10 cellular contexts compared by ENCODE assay signal in genomic region chr20:17964632-17965031, GRCh38. TPM values are rescaled to one million over a fixed set of nuclear protein-coding genes. Genes with fewer than 3 reads are reported as not detected.
A peak's percentile ranks its signal among the peaks of the same experiment; 100 is the strongest.
DNase-seq lines count a peak whose midpoint lies in the region; ATAC-seq, FAIRE-seq and TF ChIP-seq lines count a peak whose summit lies in the region.
"Had no signal": no experiment of that assay in that cellular context is flagged by ENCODE, and none has a peak within 500 bp of the region (broad histone marks: within the 10 kb centered on the region; RNA-seq: fewer than 3 reads in every experiment).

No MANE protein-coding gene starts in this region.

- H3K4me1 Mint-ChIP-seq in Caco-2 (ENCODE audit: low read depth, unreplicated experiment): peaks cover 44% of the 10 kb centered on the region

- FAIRE-seq in HTR-8/SVneo (lab: Jason Lieb, UNC): no peak

- TF ChIP-seq CTCF in Caco-2 (IDR thresholded peaks at IDR 0.05; ENCODE audit: insufficient read depth in 1 of 2, low read depth in 1 of 2, low read length in 1 of 2, severe bottlenecking in 1 of 2, unreplicated experiment in 1 of 2): no peak
- no peak for TF ChIP-seq CTCF in NB4 (IDR thresholded peaks at IDR 0.05; ENCODE audit: low read depth, low read length)
- no peak for TF ChIP-seq CTCF in neutrophil (IDR thresholded peaks at IDR 0.05)

- no TSS peak for BruUV-seq in Caco-2 (replicated peaks; lab: Mats Ljungman, UMichigan)

- no peak for TF ChIP-seq POLR2A in NB4 (IDR thresholded peaks at IDR 0.05; ENCODE audit: extremely low read depth, insufficient read length)

- H3K36me3 ChIP-seq in Caco-2 (ENCODE audit: control insufficient read depth, insufficient read depth, low read length): 0 out of 2 replicates have a peak, but pooled peaks cover 2% of the 10 kb centered on the region
- H3K36me3 ChIP-seq in effector memory CD4-positive, alpha-beta T cell (ENCODE audit: control insufficient read depth, insufficient read depth, low read length): no peaks in the 10 kb centered on the region
- H3K36me3 ChIP-seq in neutrophil: no peaks in the 10 kb centered on the region
- H3K36me3 ChIP-seq: sigmoid colon had no signal

- no peaks in the 10 kb centered on the region for H3K27me3 Mint-ChIP-seq in Caco-2 (ENCODE audit: insufficient read depth, unreplicated experiment)

- peak overlapping the region; percentile 93 for H3K4me3 Mint-ChIP-seq in Caco-2 (ENCODE audit: unreplicated experiment)

- H3K9me3 Mint-ChIP-seq in Caco-2 (ENCODE audit: unreplicated experiment): no peaks in the 10 kb centered on the region

- DNase-seq in Caco-2 (no peak), NB4 (ENCODE audit: low read depth) (no peak), DMS53 (lab: John Stamatoyannopoulos, UW) (no peak), HTR-8/SVneo (ENCODE audit: insufficient read length, low spot score) (no peak), Right ventricle myocardium superior (no peak)
- DNase-seq in effector memory CD4-positive, alpha-beta T cell: no peak
- DNase-seq in stimulated activated naive CD4-positive, alpha-beta T cell treated with Interleukin-2 at 50 U/mL for 16 hours (lab: John Stamatoyannopoulos, UW): no peak
- DNase-seq: amniotic stem cell, sigmoid colon had no signal

- H3K9me3 ChIP-seq in Caco-2: no peaks in the 10 kb centered on the region
- no peaks in the 10 kb centered on the region for H3K9me3 ChIP-seq in effector memory CD4-positive, alpha-beta T cell (ENCODE audit: control insufficient read depth, low read length)
- no peaks in the 10 kb centered on the region for H3K9me3 ChIP-seq in neutrophil
- H3K9me3 ChIP-seq: sigmoid colon had no signal

- intact Hi-C loops in Caco-2 (cut with micrococcal nuclease; ENCODE audit: unreplicated experiment) (loop anchor here (5.0 kb wide), 3 partner anchors 68 to 397 kb away; partner anchors contain the start of genes KAT14 and PET117), Right ventricle myocardium superior (cut with DNase I) (no loop called here)

- H3K4me3 ChIP-seq in Caco-2 (ENCODE audit: low read depth, low read length) (no peak overlapping the region), NB4 (ENCODE audit: low read depth, low read length) (peak overlapping the region; percentile 97), neutrophil (ENCODE audit: low read depth in 1 of 2, low read length in 1 of 2) (peak overlapping the region in 1 of 2 experiments; percentile 97)
- peak overlapping the region; percentile 19 for H3K4me3 ChIP-seq in effector memory CD4-positive, alpha-beta T cell (ENCODE audit: insufficient read depth, low read depth, low read length, poor library complexity, severe bottlenecking)

- H3K36me3 Mint-ChIP-seq in Caco-2 (ENCODE audit: insufficient read depth, unreplicated experiment): peaks cover 99% of the 10 kb centered on the region

- POLR2A ChIA-PET in Caco-2 (lab: Charles Lee): interaction anchor here (0.7 kb wide), 1 partner anchor 35 kb away, joined by 3 read pairs; no protein-coding TSS in a partner anchor

- H3K4me1 ChIP-seq in Caco-2 (peaks cover 66% of the 10 kb centered on the region), neutrophil (ENCODE audit: control insufficient read depth in 1 of 2, insufficient read depth in 1 of 2, low read depth in 1 of 2, low read length in 1 of 2) (peaks cover 56 to 62% of the 10 kb centered on the region in 2 experiments)
- peaks cover 36% of the 10 kb centered on the region for H3K4me1 ChIP-seq in effector memory CD4-positive, alpha-beta T cell (ENCODE audit: control insufficient read depth, insufficient read depth, low read length, poor library complexity, severe bottlenecking)

- no peak for ATAC-seq in Right ventricle myocardium superior (ENCODE audit: poor library complexity)

- peak overlapping the region; percentile 95 for H3K27ac ChIP-seq in effector memory CD4-positive, alpha-beta T cell (ENCODE audit: insufficient read depth, low read length, poor library complexity, severe bottlenecking)
- peak overlapping the region; percentile 96 for H3K27ac ChIP-seq in neutrophil

- CTCF ChIA-PET in Caco-2 (lab: Charles Lee): no interaction called here

- peak overlapping the region; percentile 99 for H3K27ac Mint-ChIP-seq in Caco-2 (ENCODE audit: unreplicated experiment)

- H3K27me3 ChIP-seq in Caco-2 (replicated peaks; ENCODE audit: control insufficient read depth, insufficient read depth, low read length) (no peaks in the 10 kb centered on the region), neutrophil (no peaks in the 10 kb centered on the region)
- no peaks in the 10 kb centered on the region for H3K27me3 ChIP-seq in effector memory CD4-positive, alpha-beta T cell (replicated peaks; ENCODE audit: control insufficient read depth, insufficient read depth, low read length, poor library complexity, severe bottlenecking)
- H3K27me3 ChIP-seq: sigmoid colon had no signal

RNA-seq across cellular contexts. Expression of gene SNX5, which starts 4.0 kb away (rescaled TPM):
- total RNA-seq in Caco-2 (2022) (275 and 299 TPM in 2 replicates), Right ventricle myocardium superior (39.9 TPM)

RNA-seq across cellular contexts. Expression of gene MGME1, which starts 4.2 kb away (rescaled TPM):
- 44.3 and 50.5 TPM in 2 replicates for total RNA-seq in Caco-2 (2022)
- 14.2 TPM for total RNA-seq in Right ventricle myocardium superior
